In genomic region chr5:172351240-172351778, GRCh38 we compare ENCODE assay signal across 28 cellular contexts.
"Had no signal": no experiment of that assay in that cellular context is flagged by ENCODE, and none has a peak within 500 bp of the region (broad histone marks: within the 10 kb centered on the region; RNA-seq: fewer than 3 reads in every experiment).

No MANE protein-coding gene starts in this region.

- H3K9me3 ChIP-seq: adrenal gland, colonic mucosa, gastroesophageal sphincter, neutrophil, tibial nerve had no signal

- H3K4me1 ChIP-seq: adrenal gland, colonic mucosa had no signal

- H3K4me3 ChIP-seq: adrenal gland, cardiac muscle cell, colonic mucosa, gastroesophageal sphincter, hepatocyte, lung, tibial nerve had no signal

- DNase-seq: activated CD4-positive, alpha-beta memory T cell treated with anti-CD3 and anti-CD28 coated beads for 36 hours; activated CD4-positive, alpha-beta T cell treated with anti-CD3 and anti-CD28 coated beads, Interleukin-2, amount 10 ng/mL, durations not matched to agents 24 days and 14 days; activated CD4-positive, CD25-positive, alpha-beta regulatory T cell treated with anti-CD3 and anti-CD28 coated beads, Interleukin-2, amount 50 U/mL, for 72 hours; activated CD8-positive, alpha-beta memory T cell treated with anti-CD3 and anti-CD28 coated beads, Interleukin-2, amount 50 U/mL, for 4 hours; activated effector memory CD4-positive, alpha-beta T cell treated with anti-CD3 and anti-CD28 coated beads, Interleukin-2, amount 50 U/mL, for 16 hours; activated naive CD4-positive, alpha-beta T cell treated with anti-CD3 and anti-CD28 coated beads for 36 hours; activated naive CD8-positive, alpha-beta T cell treated with anti-CD3 and anti-CD28 coated beads for 36 hours; activated T-cell treated with anti-CD3 and anti-CD28 coated beads, Interleukin-2, amount 50 U/mL, for 1 hour; adrenal gland; aorta; cerebellar nuclear complex; colonic mucosa; effector CD8-positive, alpha-beta T cell; naive B cell; nephron progenitor cell; right cardiac atrium; stimulated activated CD4-positive, alpha-beta T cell treated with anti-CD3 and anti-CD28 coated beads, Interleukin-15, amount 100 ng/mL, for 24 hours; stimulated activated CD4-positive, alpha-beta T cell treated with anti-CD3 and anti-CD28 coated beads, Interleukin-2, amount 100 ng/mL, for 24 hours; stimulated activated naive CD4-positive, alpha-beta T cell; T-helper 17 cell; T1000 had no signal

- H3K36me3 ChIP-seq: colonic mucosa, neutrophil had no signal

- H3K27ac ChIP-seq: adrenal gland, cardiac muscle cell, colonic mucosa, gastroesophageal sphincter, hepatocyte, neutrophil, tibial nerve had no signal

- FAIRE-seq: endothelial cell of umbilical vein had no signal
